ENCODE assay signal across 8 cellular contexts in genomic region chr4:118279920-118280432, GRCh38.
A peak's percentile ranks its signal among the peaks of the same experiment; 100 is the strongest.
DNase-seq lines count a peak whose midpoint lies in the region; ATAC-seq and TF ChIP-seq lines count a peak whose summit lies in the region.

No MANE protein-coding gene starts in this region.

- TF ChIP-seq CTCF in WTC11 (IDR thresholded peaks at IDR 0.05), result no peak

- H3K4me3 ChIP-seq in iPS DF 6.9 (ENCODE audit: low read length) (peak overlapping the region; percentile 75; the same call in 1 of the 2 replicates), stomach smooth muscle (ENCODE audit: low read length in 2 of 2) (peak overlapping the region; percentile 57 to 86)

- H3K9me3 Mint-ChIP-seq in activated CD4-positive, alpha-beta T cell treated with anti-CD3 and anti-CD28 coated beads for 36 hours (ENCODE audit: low read depth), result no peaks in the 10 kb centered on the region
- peaks cover 6% of the 10 kb centered on the region for H3K9me3 Mint-ChIP-seq in WTC11

- no peaks in the 10 kb centered on the region for H3K4me1 ChIP-seq in iPS DF 6.9 (ENCODE audit: control insufficient read depth, insufficient read depth, low read length)
- peaks cover 6% of the 10 kb centered on the region for H3K4me1 ChIP-seq in stomach smooth muscle (ENCODE audit: control insufficient read depth, insufficient read depth, low read length)

- H3K27ac Mint-ChIP-seq in activated CD4-positive, alpha-beta T cell treated with anti-CD3 and anti-CD28 coated beads for 36 hours, result peak overlapping the region; percentile 99
- H3K27ac Mint-ChIP-seq in WTC11, result peak overlapping the region; percentile 96

- DNase-seq in activated CD4-positive, alpha-beta T cell treated with anti-CD3 and anti-CD28 coated beads for 36 hours, result no peak
- DNase-seq in activated CD4-positive, alpha-beta T cell treated with anti-CD3 and anti-CD28 coated beads, Interleukin-2, amount 50 U/mL, for 48 hours, result no peak
- no peak for DNase-seq in WTC11 (ENCODE audit: low spot score)
- DNase-seq in iPS DF 6.9 (ENCODE audit: low read depth, low spot score), result no peak
- DNase-seq in COLO829 (ENCODE audit: low spot score), result no peak

- H3K36me3 ChIP-seq in iPS DF 6.9 (ENCODE audit: control insufficient read depth, insufficient read depth, low read length), result peaks cover 3% of the 10 kb centered on the region; the same call in 1 of the 2 replicates
- no peaks in the 10 kb centered on the region for H3K36me3 ChIP-seq in stomach smooth muscle (ENCODE audit: control insufficient read depth in 2 of 2, insufficient read depth in 2 of 2, low read length in 2 of 2)

- no peaks in the 10 kb centered on the region for H3K27me3 Mint-ChIP-seq in activated CD4-positive, alpha-beta T cell treated with anti-CD3 and anti-CD28 coated beads for 36 hours
- H3K27me3 Mint-ChIP-seq in WTC11 (ENCODE audit: low read depth), result no peaks in the 10 kb centered on the region; the same call in 1 of the 2 replicates

- no peaks in the 10 kb centered on the region for H3K27me3 ChIP-seq in iPS DF 6.9 (ENCODE audit: control insufficient read depth, insufficient read depth, low read length)
- no peaks in the 10 kb centered on the region for H3K27me3 ChIP-seq in stomach smooth muscle (ENCODE audit: control insufficient read depth in 1 of 2, insufficient read depth in 2 of 2, low read length in 2 of 2)

- WGBS in iPS DF 6.9 (ENCODE audit: insufficient coverage, insufficient read length), result no CpG with 5 or more reads among the region's 2 CpGs

- CTCF ChIA-PET in activated CD4-positive, alpha-beta T cell treated with anti-CD3 and anti-CD28 coated beads for 36 hours (lab: Charles Lee), result interaction anchor here (0.9 to 2.7 kb wide), 2 partner anchors 9 to 74 kb away, joined by 4 to 8 read pairs; partner anchors contain the start of gene PRSS12
- CTCF ChIA-PET in WTC11 (lab: Charles Lee), result interaction anchor here (1.2 to 1.5 kb wide), 2 partner anchors 73 kb away, joined by 3 to 4 read pairs; partner anchors contain the start of gene PRSS12

- peak overlapping the region; percentile 96 for H3K4me3 Mint-ChIP-seq in activated CD4-positive, alpha-beta T cell treated with anti-CD3 and anti-CD28 coated beads for 36 hours
- peak overlapping the region; percentile 90 for H3K4me3 Mint-ChIP-seq in WTC11

- POLR2A ChIA-PET in activated CD4-positive, alpha-beta T cell treated with anti-CD3 and anti-CD28 coated beads for 36 hours (lab: Charles Lee), result no interaction called here
- POLR2A ChIA-PET in WTC11 (lab: Charles Lee), result no interaction called here

- peaks cover 46% of the 10 kb centered on the region for H3K36me3 Mint-ChIP-seq in activated CD4-positive, alpha-beta T cell treated with anti-CD3 and anti-CD28 coated beads for 36 hours (ENCODE audit: low read depth)
- peaks cover 28% of the 10 kb centered on the region for H3K36me3 Mint-ChIP-seq in WTC11

- ATAC-seq in activated CD4-positive, alpha-beta T cell treated with anti-CD3 and anti-CD28 coated beads for 36 hours, result no peak
- ATAC-seq in WTC11 (no peak), GM18909 (IDR thresholded peaks at IDR 0.05; ENCODE audit: poor library complexity, unreplicated experiment) (no peak), HG02852 (IDR thresholded peaks at IDR 0.05; ENCODE audit: unreplicated experiment) (no peak)

- H3K4me1 Mint-ChIP-seq in activated CD4-positive, alpha-beta T cell treated with anti-CD3 and anti-CD28 coated beads for 36 hours, result peaks cover 37% of the 10 kb centered on the region
- H3K4me1 Mint-ChIP-seq in WTC11, result peaks cover 27% of the 10 kb centered on the region

- peak overlapping the region in 1 of 2 donors; percentile 97 for H3K9ac ChIP-seq in stomach smooth muscle (ENCODE audit: low read length in 2 of 2)

- intact Hi-C loops in activated CD4-positive, alpha-beta T cell treated with anti-CD3 and anti-CD28 coated beads for 36 hours (cut with DNase I, micrococcal nuclease), result loop anchor here (1.0 to 5.0 kb wide), 7 partner anchors 73 to 1172 kb away; partner anchors contain the start of genes PRSS12 (in 2 of the 2), SEC24D (in 2 of the 2), METTL14 (in 1 of the 2) and USP53 (in 1 of the 2)

- H3K9me3 ChIP-seq in iPS DF 6.9 (ENCODE audit: control insufficient read depth, insufficient read depth, low read length), result no peaks in the 10 kb centered on the region
- no peaks in the 10 kb centered on the region for H3K9me3 ChIP-seq in stomach smooth muscle (ENCODE audit: control insufficient read depth in 2 of 2, low read length in 2 of 2)

- H3K27ac ChIP-seq in iPS DF 6.9 (ENCODE audit: low read length), result no peak overlapping the region
- H3K27ac ChIP-seq in stomach smooth muscle (ENCODE audit: low read length), result no peak overlapping the region

TF ChIP-seq in WTC11, 78 proteins besides CTCF, POLR2A, EP300 and RAD21:
- TF ChIP-seq ZNF121 (CRISPR knock-in tag; IDR thresholded peaks at IDR 0.05), result no peak
- TF ChIP-seq GABPB1 (CRISPR knock-in tag; IDR thresholded peaks at IDR 0.05), result no peak
- peak; percentile 28; the same call in 1 of the 2 replicates for TF ChIP-seq ZNF425 (CRISPR knock-in tag; conservative IDR thresholded peaks at IDR 0.05)
